ENCODE assay signal across 13 cellular contexts in genomic region chr1:8047112-8047511, GRCh38. TPM values are rescaled to one million over a fixed set of nuclear protein-coding genes. Genes with fewer than 3 reads are reported as not detected.
DNase-seq lines count a peak whose midpoint lies in the region; ATAC-seq and TF ChIP-seq lines count a peak whose summit lies in the region.
"Had no signal": no experiment of that assay in that cellular context is flagged by ENCODE, and none has a peak within 500 bp of the region (broad histone marks: within the 10 kb centered on the region; RNA-seq: fewer than 3 reads in every experiment).

No MANE protein-coding gene starts in this region.

- H3K27me3 Mint-ChIP-seq in glutamatergic neuron (ENCODE audit: unreplicated experiment): no peaks in the 10 kb centered on the region

- ATAC-seq in heart right ventricle: peak in 6 of 8 donors; percentile 24 to 76 (median 64)
- ATAC-seq: CD8-positive, alpha-beta T cell had no signal

- intact Hi-C loops in heart right ventricle (cut with DNase I): loop anchor here in 1 of 10 donors (10.0 kb wide), 1 partner anchor 88 kb away; no protein-coding TSS in a partner anchor

- H3K36me3 Mint-ChIP-seq in glutamatergic neuron (ENCODE audit: unreplicated experiment): peaks cover 3% of the 10 kb centered on the region
- H3K36me3 Mint-ChIP-seq: CD8-positive, alpha-beta T cell had no signal

- H3K4me3 ChIP-seq in adipocyte (ENCODE audit: low read length) (peak overlapping the region; percentile 58), heart right ventricle (no peak overlapping the region), skeletal muscle satellite cell (ENCODE audit: low read length) (peak overlapping the region; percentile 4), neuronal stem cell (ENCODE audit: low read length in 2 of 2) (no peak overlapping the region)

- H3K9me3 Mint-ChIP-seq in glutamatergic neuron (ENCODE audit: unreplicated experiment): peaks cover 2% of the 10 kb centered on the region

- DNase-seq in GM04504 (ENCODE audit: low read depth) (peak; percentile 35), adipocyte (ENCODE audit: low read depth) (peak; percentile 80), heart right ventricle (no peak), occipital lobe (lab: John Stamatoyannopoulos, UW) (no peak), glutamatergic neuron (no peak), neuronal stem cell (ENCODE audit: low spot score) (no peak)
- no peak for DNase-seq in activated T-cell treated with anti-CD3 and anti-CD28 coated beads, Interleukin-2, amount 50 U/mL, for 1 hour
- DNase-seq: activated CD4-positive, alpha-beta memory T cell treated with anti-CD3 and anti-CD28 coated beads for 36 hours; aorta; CD8-positive, alpha-beta T cell; NCI-H345; stimulated activated naive CD4-positive, alpha-beta T cell had no signal

- H2AFZ ChIP-seq in neuronal stem cell (ENCODE audit: low read length): no peak overlapping the region

- H3K4me1 Mint-ChIP-seq in glutamatergic neuron (ENCODE audit: low read depth, unreplicated experiment): peaks cover 5% of the 10 kb centered on the region

- H3K23ac ChIP-seq in neuronal stem cell (ENCODE audit: low read depth, low read length, poor library complexity): no peak overlapping the region

- no peak overlapping the region for H2AK5ac ChIP-seq in neuronal stem cell (ENCODE audit: low read depth, low read length)

- WGBS in heart right ventricle, 2 donors: 76 to 77% methylated on average over 3 of the region's 3 CpGs
- WGBS in neuronal stem cell (ENCODE audit: extremely low coverage in 2 of 2, insufficient read length in 2 of 2, insufficient replicate concordance in 1 of 2), 2 donors: no CpG with 5 or more reads among the region's 3 CpGs

- no peak overlapping the region for H4K91ac ChIP-seq in neuronal stem cell (ENCODE audit: low read depth, low read length, poor library complexity)

- H2BK15ac ChIP-seq in neuronal stem cell (ENCODE audit: low read length): no peak overlapping the region

- H3K9ac ChIP-seq in adipocyte (ENCODE audit: low read length): no peak overlapping the region
- peak overlapping the region; percentile 71 for H3K9ac ChIP-seq in skeletal muscle satellite cell (ENCODE audit: low read depth, low read length)
- H3K9ac ChIP-seq in neuronal stem cell (ENCODE audit: low read depth, low read length, poor library complexity): no peak overlapping the region

- no peak overlapping the region for H2BK120ac ChIP-seq in neuronal stem cell (ENCODE audit: low read depth, low read length)

- TF ChIP-seq CTCF in heart right ventricle (IDR thresholded peaks at IDR 0.05): no peak
- TF ChIP-seq CTCF in glutamatergic neuron (IDR thresholded peaks at IDR 0.05; ENCODE audit: partially characterized antibody, unreplicated experiment): no peak

- no peak overlapping the region for H2BK5ac ChIP-seq in neuronal stem cell (ENCODE audit: low read length)

- H3K36me3 ChIP-seq in adipocyte (ENCODE audit: control insufficient read depth, insufficient read depth, low read length, severe bottlenecking): no peaks in the 10 kb centered on the region
- H3K36me3 ChIP-seq in heart right ventricle: no peaks in the 10 kb centered on the region
- no peaks in the 10 kb centered on the region for H3K36me3 ChIP-seq in skeletal muscle satellite cell (ENCODE audit: insufficient read depth, low read length)
- no peaks in the 10 kb centered on the region for H3K36me3 ChIP-seq in neuronal stem cell (replicated peaks in 1 of 2; ENCODE audit: control insufficient read depth in 2 of 2, insufficient read depth in 2 of 2, low read length in 2 of 2)

- peaks cover 27% of the 10 kb centered on the region for H3K4me1 ChIP-seq in adipocyte (ENCODE audit: control insufficient read depth, insufficient read depth, low read length)
- H3K4me1 ChIP-seq in heart right ventricle: peaks cover 0 to 30% (median 3%) of the 10 kb centered on the region in 9 donors
- peaks cover 33% of the 10 kb centered on the region for H3K4me1 ChIP-seq in skeletal muscle satellite cell (ENCODE audit: control insufficient read depth, insufficient read depth, low read length)
- no peaks in the 10 kb centered on the region for H3K4me1 ChIP-seq in neuronal stem cell (ENCODE audit: control insufficient read depth in 2 of 2, insufficient read depth in 1 of 2, low read depth in 1 of 2, low read length in 2 of 2)

- H3K27me3 ChIP-seq in adipocyte (replicated peaks; ENCODE audit: control insufficient read depth, insufficient read depth, low read length): no peaks in the 10 kb centered on the region
- H3K27me3 ChIP-seq in heart right ventricle: no peaks in the 10 kb centered on the region
- H3K27me3 ChIP-seq in skeletal muscle satellite cell (ENCODE audit: control insufficient read depth, insufficient read depth, low read length): no peaks in the 10 kb centered on the region
- H3K27me3 ChIP-seq in neuronal stem cell (ENCODE audit: control insufficient read depth in 3 of 3, insufficient read depth in 3 of 3, low read depth in 1 of 3, low read length in 3 of 3): no peaks in the 10 kb centered on the region

- H3K4me2 ChIP-seq in skeletal muscle satellite cell (ENCODE audit: low read length): peak overlapping the region; percentile 59
- H3K4me2 ChIP-seq in neuronal stem cell (ENCODE audit: insufficient read depth, low read length, poor library complexity, severe bottlenecking): no peak overlapping the region

- H3K4me3 Mint-ChIP-seq in glutamatergic neuron (ENCODE audit: unreplicated experiment): no peak overlapping the region
- H3K4me3 Mint-ChIP-seq: activated CD4-positive, alpha-beta memory T cell treated with anti-CD3 and anti-CD28 coated beads for 36 hours; CD8-positive, alpha-beta T cell had no signal

- H2BK12ac ChIP-seq in neuronal stem cell (ENCODE audit: low read length): no peak overlapping the region

- no peak overlapping the region for H3K27ac Mint-ChIP-seq in glutamatergic neuron (ENCODE audit: unreplicated experiment)
- H3K27ac Mint-ChIP-seq: activated CD4-positive, alpha-beta memory T cell treated with anti-CD3 and anti-CD28 coated beads for 36 hours; CD8-positive, alpha-beta T cell had no signal

- H3K4ac ChIP-seq in neuronal stem cell (ENCODE audit: low read length): no peak overlapping the region

- H3K9me3 ChIP-seq in adipocyte (ENCODE audit: control insufficient read depth, low read length): peaks cover under 1% of the 10 kb centered on the region
- H3K9me3 ChIP-seq in heart right ventricle: peaks cover 0 to 7% (median under 1%) of the 10 kb centered on the region in 11 donors
- H3K9me3 ChIP-seq in skeletal muscle satellite cell (replicated peaks; ENCODE audit: low read length): no peaks in the 10 kb centered on the region
- no peaks in the 10 kb centered on the region for H3K9me3 ChIP-seq in neuronal stem cell (replicated peaks in 1 of 2; ENCODE audit: control insufficient read depth in 2 of 2, insufficient read depth in 1 of 2, low read depth in 1 of 2, low read length in 2 of 2)

- H4K8ac ChIP-seq in neuronal stem cell (ENCODE audit: low read depth, low read length): no peak overlapping the region

- no peak overlapping the region for H3K14ac ChIP-seq in neuronal stem cell (ENCODE audit: low read length)

- H3K79me1 ChIP-seq in neuronal stem cell (ENCODE audit: low read depth, low read length): peaks cover 2% of the 10 kb centered on the region

- H3K18ac ChIP-seq in neuronal stem cell (ENCODE audit: low read length): no peak overlapping the region

- peak overlapping the region in 9 of 10 donors; percentile 15 to 81 (median 58) for H3K27ac ChIP-seq in heart right ventricle
- no peak overlapping the region for H3K27ac ChIP-seq in neuronal stem cell (replicated peaks; ENCODE audit: low read length)

RNA-seq across cellular contexts. Expression of gene ERRFI1, which starts 21.0 kb away (rescaled TPM):
- total RNA-seq in heart right ventricle: 10 to 100 TPM in 5 of 10 donors, 1 to 10 TPM in 5; 5.8 to 15.9 (median 10.0) TPM
- polyA plus RNA-seq in heart right ventricle: 10 to 100 TPM in 1 of 2 donors, 1 to 10 TPM in 1; 6.5 to 17.5 TPM
- total RNA-seq in skeletal muscle satellite cell (2012; rRNA removed): 38.3 and 86.7 TPM in 2 replicates
- total RNA-seq in occipital lobe: 19.7 TPM
- 11.8 TPM for total RNA-seq in glutamatergic neuron (ENCODE audit: unreplicated experiment)
- polyA plus RNA-seq in neuronal stem cell (2013, experiment 1 of 2): 33.5 TPM
- 32.9 TPM for polyA plus RNA-seq in neuronal stem cell (2013, experiment 2 of 2)

Comparison
In these comparisons a context has a peak if more than half of its experiments do, and no peak if none do; other contexts are left out.
1. DNase-seq: peak in GM04504 (single experiment) and adipocyte (single experiment); none in heart right ventricle (0 of 2), occipital lobe (single experiment), glutamatergic neuron (single experiment), activated T-cell treated with anti-CD3 and anti-CD28 coated beads, Interleukin-2, amount 50 U/mL, for 1 hour (single experiment) and neuronal stem cell (single experiment).
2. H3K4me3 ChIP-seq: peak in adipocyte (single experiment) and skeletal muscle satellite cell (single experiment); none in heart right ventricle (0 of 10) and neuronal stem cell (0 of 2).